Comparison of ENCODE assay signal across 1 cellular context in genomic region chr2:241350878-241351639, GRCh38.
TF ChIP-seq lines count a peak whose summit lies in the region.

No MANE protein-coding gene starts in this region.

TF ChIP-seq in HepG2, 621 proteins besides CTCF, POLR2A, EP300 and RAD21 (continued from another document and continues in another):
- TF ChIP-seq ZNF770 (CRISPR knock-in tag; IDR thresholded peaks at IDR 0.05): 0 out of 2 replicates have a peak, but pooled peaks have one; percentile 24
- TF ChIP-seq MZF1 (CRISPR knock-in tag; IDR thresholded peaks at IDR 0.05; ENCODE audit: borderline replicate concordance): no peak
- TF ChIP-seq NBN (conservative IDR thresholded peaks at IDR 0.05): no peak
- TF ChIP-seq NFYB (CRISPR knock-in tag; IDR thresholded peaks at IDR 0.05): no peak
- TF ChIP-seq ATM (IDR thresholded peaks at IDR 0.05; ENCODE audit: borderline replicate concordance): no peak
- TF ChIP-seq ZNF414 (CRISPR knock-in tag; IDR thresholded peaks at IDR 0.05): 0 out of 2 replicates have a peak, but pooled peaks have one; percentile 5
- TF ChIP-seq ZBTB43 (CRISPR knock-in tag; conservative IDR thresholded peaks at IDR 0.05): no peak
- TF ChIP-seq CEBPZ (IDR thresholded peaks at IDR 0.05; ENCODE audit: low read length): no peak
- no peak for TF ChIP-seq ZNF142 (CRISPR knock-in tag; IDR thresholded peaks at IDR 0.05)
- no peak for TF ChIP-seq HDAC6 (IDR thresholded peaks at IDR 0.05; ENCODE audit: low read depth, low read length)
- TF ChIP-seq PRMT3 (CRISPR knock-in tag; IDR thresholded peaks at IDR 0.05; ENCODE audit: borderline replicate concordance, low read depth): no peak; the same call in 1 of the 2 replicates
- TF ChIP-seq HOXA7 (CRISPR knock-in tag; IDR thresholded peaks at IDR 0.05): no peak
- TF ChIP-seq FOXA3 (CRISPR knock-in tag; IDR thresholded peaks at IDR 0.05): peak; percentile 53; the same call in 1 of the 2 replicates
- no peak for TF ChIP-seq KDM3A (CRISPR knock-in tag; IDR thresholded peaks at IDR 0.05; ENCODE audit: low read depth)
- no peak for TF ChIP-seq GLMP (CRISPR knock-in tag; IDR thresholded peaks at IDR 0.05; ENCODE audit: borderline replicate concordance)
- TF ChIP-seq MAF1 (CRISPR knock-in tag; IDR thresholded peaks at IDR 0.05; ENCODE audit: borderline replicate concordance): no peak
- no peak for TF ChIP-seq ZBTB4 (CRISPR knock-in tag; IDR thresholded peaks at IDR 0.05; ENCODE audit: borderline replicate concordance)
- TF ChIP-seq ZNF143 (CRISPR knock-in tag; IDR thresholded peaks at IDR 0.05): no peak
- no peak for TF ChIP-seq ZNF513 (CRISPR knock-in tag; conservative IDR thresholded peaks at IDR 0.05)
- TF ChIP-seq U2AF1 (optimal IDR thresholded peaks at IDR 0.05; ENCODE audit: low read depth, low read length): no peak
- no peak for TF ChIP-seq ZBTB44 (CRISPR knock-in tag; IDR thresholded peaks at IDR 0.05)
- peak; percentile 68; the same call in 1 of the 2 replicates for TF ChIP-seq RXRB (CRISPR knock-in tag; IDR thresholded peaks at IDR 0.05; ENCODE audit: borderline replicate concordance)
- TF ChIP-seq NFATC3 (CRISPR knock-in tag; IDR thresholded peaks at IDR 0.05): no peak
- TF ChIP-seq PITX1 (CRISPR knock-in tag; IDR thresholded peaks at IDR 0.05): no peak; the same call in 1 of the 2 replicates
- TF ChIP-seq SMAD3 (CRISPR knock-in tag; IDR thresholded peaks at IDR 0.05): peak; percentile 15; the same call in 1 of the 2 replicates
- no peak for TF ChIP-seq TAF1 (CRISPR knock-in tag; IDR thresholded peaks at IDR 0.05)
- no peak for TF ChIP-seq TRIM22 (IDR thresholded peaks at IDR 0.05)
- TF ChIP-seq NR3C1 (CRISPR knock-in tag; IDR thresholded peaks at IDR 0.05): no peak
- TF ChIP-seq ZNF781 (CRISPR knock-in tag; IDR thresholded peaks at IDR 0.05; ENCODE audit: borderline replicate concordance, not compliant biosample characterization): no peak
- TF ChIP-seq ZNF83 (CRISPR knock-in tag; IDR thresholded peaks at IDR 0.05; ENCODE audit: borderline replicate concordance): no peak
- TF ChIP-seq NCOA1 (CRISPR knock-in tag; IDR thresholded peaks at IDR 0.05): no peak
- no peak for TF ChIP-seq HMGA1 (CRISPR knock-in tag; conservative IDR thresholded peaks at IDR 0.05)
- no peak for TF ChIP-seq SIN3A (IDR thresholded peaks at IDR 0.05; ENCODE audit: borderline replicate concordance, low read depth, low read length)
- TF ChIP-seq ZNF775 (CRISPR knock-in tag; IDR thresholded peaks at IDR 0.05; ENCODE audit: borderline replicate concordance): no peak
- 0 out of 2 replicates have a peak, but pooled peaks have one; percentile 34 for TF ChIP-seq ZNF605 (CRISPR knock-in tag; IDR thresholded peaks at IDR 0.05)
